11 cellular contexts compared by ENCODE assay signal in the genomic region with DNA sequence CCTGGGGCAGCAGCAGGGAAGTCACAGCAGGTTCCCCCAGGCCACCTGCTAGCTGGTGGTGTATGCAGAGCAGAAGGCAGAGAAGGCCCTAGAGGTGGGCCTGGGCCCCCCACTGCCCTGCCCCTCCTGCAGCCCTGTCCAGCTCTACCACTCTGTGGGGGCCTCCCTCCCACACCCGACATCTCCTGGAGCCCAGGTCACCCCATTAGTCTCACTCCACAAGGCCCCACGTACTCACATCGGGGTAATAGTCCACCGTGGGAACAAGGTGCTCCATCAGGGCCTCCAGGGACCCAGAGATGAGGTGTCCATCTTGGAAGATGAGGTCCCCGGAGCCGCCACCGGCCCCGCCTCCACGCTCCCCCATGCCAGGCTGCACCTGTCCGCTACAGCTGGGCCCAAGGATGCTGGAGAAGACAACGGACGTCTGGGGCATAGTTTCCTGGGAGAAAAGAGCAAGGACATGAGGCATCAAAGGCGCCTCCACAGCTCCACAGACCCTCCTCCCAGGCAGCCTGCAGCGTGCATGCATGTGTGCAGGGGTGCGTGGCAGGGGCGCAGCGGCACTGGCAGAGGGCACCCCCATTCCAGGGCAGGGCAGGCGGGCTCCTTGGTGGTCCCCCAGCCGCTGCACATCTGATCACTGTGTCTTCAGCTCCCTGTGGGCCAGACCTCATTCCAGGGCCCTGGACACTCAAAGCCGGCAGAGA.
DNase-seq lines count a peak whose midpoint lies in the region; ATAC-seq and TF ChIP-seq lines count a peak whose summit lies in the region.
"Had no signal": no experiment of that assay in that cellular context is flagged by ENCODE, and none has a peak within 500 bp of the region (broad histone marks: within the 10 kb centered on the region; RNA-seq: fewer than 3 reads in every experiment).

No MANE protein-coding gene starts in this region.

- no peaks in the 10 kb centered on the region for H3K27me3 Mint-ChIP-seq in activated naive CD8-positive, alpha-beta T cell treated with anti-CD3 and anti-CD28 coated beads, Interleukin-2, amount 10 ng/mL, durations not matched to agents 7 days and 5 days
- no peaks in the 10 kb centered on the region for H3K27me3 Mint-ChIP-seq in activated naive CD8-positive, alpha-beta T cell treated with anti-CD3 and anti-CD28 coated beads, Interleukin-2, amount 50 U/mL, for 24 hours
- no peaks in the 10 kb centered on the region for H3K27me3 Mint-ChIP-seq in activated CD8-positive, alpha-beta memory T cell treated with anti-CD3 and anti-CD28 coated beads, Interleukin-2, amount 10 ng/mL, durations not matched to agents 7 days and 5 days

- H3K27ac Mint-ChIP-seq in activated naive CD8-positive, alpha-beta T cell treated with anti-CD3 and anti-CD28 coated beads, Interleukin-2, amount 10 ng/mL, durations not matched to agents 7 days and 5 days = no peak overlapping the region
- no peak overlapping the region for H3K27ac Mint-ChIP-seq in activated naive CD8-positive, alpha-beta T cell treated with anti-CD3 and anti-CD28 coated beads, Interleukin-2, amount 50 U/mL, for 24 hours
- H3K27ac Mint-ChIP-seq in activated CD8-positive, alpha-beta memory T cell treated with anti-CD3 and anti-CD28 coated beads, Interleukin-2, amount 10 ng/mL, durations not matched to agents 7 days and 5 days = no peak overlapping the region
- H3K27ac Mint-ChIP-seq: GM23338 had no signal

- no peaks in the 10 kb centered on the region for H3K36me3 Mint-ChIP-seq in activated naive CD8-positive, alpha-beta T cell treated with anti-CD3 and anti-CD28 coated beads, Interleukin-2, amount 10 ng/mL, durations not matched to agents 7 days and 5 days
- no peaks in the 10 kb centered on the region for H3K36me3 Mint-ChIP-seq in activated naive CD8-positive, alpha-beta T cell treated with anti-CD3 and anti-CD28 coated beads, Interleukin-2, amount 50 U/mL, for 24 hours (ENCODE audit: low read depth)
- no peaks in the 10 kb centered on the region for H3K36me3 Mint-ChIP-seq in activated CD8-positive, alpha-beta memory T cell treated with anti-CD3 and anti-CD28 coated beads, Interleukin-2, amount 10 ng/mL, durations not matched to agents 7 days and 5 days

- TF ChIP-seq POLR2A in tibial nerve (IDR thresholded peaks at IDR 0.05) = no peak

- H3K27ac ChIP-seq in lower lobe of right lung = no peak overlapping the region
- H3K27ac ChIP-seq in tibial nerve = peak overlapping the region in 3 of 4 donors; percentile 9 to 90 (median 70)
- H3K27ac ChIP-seq: thoracic aorta had no signal

- H3K4me1 Mint-ChIP-seq in activated naive CD8-positive, alpha-beta T cell treated with anti-CD3 and anti-CD28 coated beads, Interleukin-2, amount 10 ng/mL, durations not matched to agents 7 days and 5 days = peaks cover 2% of the 10 kb centered on the region
- H3K4me1 Mint-ChIP-seq in activated naive CD8-positive, alpha-beta T cell treated with anti-CD3 and anti-CD28 coated beads, Interleukin-2, amount 50 U/mL, for 24 hours = peaks cover 5% of the 10 kb centered on the region
- peaks cover 8% of the 10 kb centered on the region for H3K4me1 Mint-ChIP-seq in activated CD8-positive, alpha-beta memory T cell treated with anti-CD3 and anti-CD28 coated beads, Interleukin-2, amount 10 ng/mL, durations not matched to agents 7 days and 5 days

- H3K36me3 ChIP-seq in lower lobe of right lung = no peaks in the 10 kb centered on the region
- peaks cover 0 to 6% (median 0%) of the 10 kb centered on the region in 3 donors for H3K36me3 ChIP-seq in tibial nerve
- H3K36me3 ChIP-seq: thoracic aorta had no signal

- no peaks in the 10 kb centered on the region for H3K9me3 ChIP-seq in lower lobe of right lung
- H3K9me3 ChIP-seq in tibial nerve = no peaks in the 10 kb centered on the region
- H3K9me3 ChIP-seq: thoracic aorta had no signal

- H3K4me1 ChIP-seq in lower lobe of right lung (peaks cover 11% of the 10 kb centered on the region), tibial nerve (peaks cover 0 to 42% (median 19%) of the 10 kb centered on the region in 4 donors)

- 89 to 94% methylated on average over 6 to 20 of the region's 20 CpGs for WGBS in tibial nerve, 2 donors

- ATAC-seq in activated naive CD8-positive, alpha-beta T cell treated with anti-CD3 and anti-CD28 coated beads, Interleukin-2, amount 10 ng/mL, durations not matched to agents 7 days and 5 days (ENCODE audit: low read depth) = no peak
- no peak for ATAC-seq in activated naive CD8-positive, alpha-beta T cell treated with anti-CD3 and anti-CD28 coated beads, Interleukin-2, amount 50 U/mL, for 24 hours
- ATAC-seq in activated CD8-positive, alpha-beta memory T cell treated with anti-CD3 and anti-CD28 coated beads, Interleukin-2, amount 10 ng/mL, durations not matched to agents 7 days and 5 days = no peak
- ATAC-seq in lower lobe of right lung = no peak

- POLR2A ChIA-PET in activated naive CD8-positive, alpha-beta T cell treated with anti-CD3 and anti-CD28 coated beads, Interleukin-2, amount 10 ng/mL, durations not matched to agents 7 days and 5 days (lab: Charles Lee) = interaction anchor here (1.4 to 1.7 kb wide), 3 partner anchors 67 to 85 kb away, joined by 3 to 5 read pairs (median 4); partner anchors contain the start of gene CSGALNACT2

- peak; percentile 22 for DNase-seq in activated naive CD8-positive, alpha-beta T cell treated with anti-CD3 and anti-CD28 coated beads, Interleukin-2, amount 10 ng/mL, durations not matched to agents 7 days and 5 days
- no peak for DNase-seq in activated naive CD8-positive, alpha-beta T cell treated with anti-CD3 and anti-CD28 coated beads, Interleukin-2, amount 50 U/mL, for 24 hours
- peak; percentile 33 for DNase-seq in activated CD8-positive, alpha-beta memory T cell treated with anti-CD3 and anti-CD28 coated beads, Interleukin-2, amount 10 ng/mL, durations not matched to agents 7 days and 5 days
- peak; percentile 37 for DNase-seq in lower lobe of right lung
- peak in 1 of 2 donors; percentile 7 for DNase-seq in tibial nerve (ENCODE audit: low spot score in 2 of 2)
- no peak for DNase-seq in DMS79 (lab: John Stamatoyannopoulos, UW)
- DNase-seq in NCI-H2107 treated with DMSO at 0.1 percent for 48 hours (lab: John Stamatoyannopoulos, UW; ENCODE audit: unreplicated experiment) = no peak
- no peak for DNase-seq in G401 (ENCODE audit: low spot score)
- DNase-seq: NCI-H1930 had no signal

- H3K27me3 ChIP-seq in lower lobe of right lung (ENCODE audit: low read depth) (no peaks in the 10 kb centered on the region), tibial nerve (no peaks in the 10 kb centered on the region)

- no peaks in the 10 kb centered on the region for H3K9me3 Mint-ChIP-seq in activated naive CD8-positive, alpha-beta T cell treated with anti-CD3 and anti-CD28 coated beads, Interleukin-2, amount 10 ng/mL, durations not matched to agents 7 days and 5 days
- no peaks in the 10 kb centered on the region for H3K9me3 Mint-ChIP-seq in activated naive CD8-positive, alpha-beta T cell treated with anti-CD3 and anti-CD28 coated beads, Interleukin-2, amount 50 U/mL, for 24 hours
- H3K9me3 Mint-ChIP-seq in activated CD8-positive, alpha-beta memory T cell treated with anti-CD3 and anti-CD28 coated beads, Interleukin-2, amount 10 ng/mL, durations not matched to agents 7 days and 5 days (ENCODE audit: low read depth) = no peaks in the 10 kb centered on the region
- H3K9me3 Mint-ChIP-seq: GM23338 had no signal

- no peak overlapping the region for H3K4me3 ChIP-seq in lower lobe of right lung
- H3K4me3 ChIP-seq in tibial nerve = no peak overlapping the region
- H3K4me3 ChIP-seq: GM23338, thoracic aorta had no signal

- intact Hi-C loops in lower lobe of right lung (cut with DNase I) = no loop called here

- CTCF ChIA-PET in activated CD8-positive, alpha-beta memory T cell treated with anti-CD3 and anti-CD28 coated beads, Interleukin-2, amount 10 ng/mL, durations not matched to agents 7 days and 5 days (lab: Charles Lee) = interaction anchor here (0.7 to 10.8 kb wide), 30 partner anchors 12 to 243 kb away, joined by 3 to 176 read pairs (median 6); no protein-coding TSS in a partner anchor

- in situ Hi-C loops in G401 (cut with HindIII; ENCODE audit: low sequenced_read_pairs) = no loop called here

- no peak for TF ChIP-seq EP300 in tibial nerve (IDR thresholded peaks at IDR 0.05)

- TF ChIP-seq CTCF in lower lobe of right lung (IDR thresholded peaks at IDR 0.05) (no peak), tibial nerve (IDR thresholded peaks at IDR 0.05) (no peak)

- H3K4me3 Mint-ChIP-seq in activated naive CD8-positive, alpha-beta T cell treated with anti-CD3 and anti-CD28 coated beads, Interleukin-2, amount 10 ng/mL, durations not matched to agents 7 days and 5 days = no peak overlapping the region
- H3K4me3 Mint-ChIP-seq in activated naive CD8-positive, alpha-beta T cell treated with anti-CD3 and anti-CD28 coated beads, Interleukin-2, amount 50 U/mL, for 24 hours = no peak overlapping the region
- H3K4me3 Mint-ChIP-seq in activated CD8-positive, alpha-beta memory T cell treated with anti-CD3 and anti-CD28 coated beads, Interleukin-2, amount 10 ng/mL, durations not matched to agents 7 days and 5 days = no peak overlapping the region
- H3K4me3 Mint-ChIP-seq: GM23338 had no signal

Comparison
In these comparisons a context has a peak if more than half of its experiments do, and no peak if none do; other contexts are left out.
1. DNase-seq: peak in activated naive CD8-positive, alpha-beta T cell treated with anti-CD3 and anti-CD28 coated beads, Interleukin-2, amount 10 ng/mL, durations not matched to agents 7 days and 5 days (single experiment), activated CD8-positive, alpha-beta memory T cell treated with anti-CD3 and anti-CD28 coated beads, Interleukin-2, amount 10 ng/mL, durations not matched to agents 7 days and 5 days (single experiment) and lower lobe of right lung (single experiment); none in activated naive CD8-positive, alpha-beta T cell treated with anti-CD3 and anti-CD28 coated beads, Interleukin-2, amount 50 U/mL, for 24 hours (single experiment), DMS79 (single experiment), NCI-H2107 treated with DMSO at 0.1 percent for 48 hours (single experiment) and G401 (single experiment).